ENCODE assay signal across 20 cellular contexts in genomic region chr11:23988381-23989006, GRCh38.
DNase-seq lines count a peak whose midpoint lies in the region; ATAC-seq, FAIRE-seq and TF ChIP-seq lines count a peak whose summit lies in the region.
"Had no signal": no experiment of that assay in that cellular context is flagged by ENCODE, and none has a peak within 500 bp of the region (broad histone marks: within the 10 kb centered on the region; RNA-seq: fewer than 3 reads in every experiment).

No MANE protein-coding gene starts in this region.

- no peaks in the 10 kb centered on the region for H3K79me2 ChIP-seq in GM23338 (replicated peaks; ENCODE audit: insufficient read depth)

- no peaks in the 10 kb centered on the region for H3K36me3 Mint-ChIP-seq in GM23338 (ENCODE audit: low read depth)

- no peak overlapping the region for H3K4me3 ChIP-seq in GM23338
- no peak overlapping the region for H3K4me3 ChIP-seq in fibroblast of the aortic adventitia (ENCODE audit: low read depth, low read length)
- H3K4me3 ChIP-seq: MG63 had no signal

- H3K27ac Mint-ChIP-seq in GM23338 = no peak overlapping the region
- H3K27ac Mint-ChIP-seq: CD8-positive, alpha-beta memory T cell; stimulated activated naive CD8-positive, alpha-beta T cell treated with anti-CD3 and anti-CD28 coated beads, Interleukin-15, amount 100 ng/mL, for 72 hours had no signal

- no peaks in the 10 kb centered on the region; the same call in 2 of the 3 replicates for H3K4me1 Mint-ChIP-seq in GM23338
- H3K4me1 Mint-ChIP-seq: CD8-positive, alpha-beta memory T cell; stimulated activated naive CD8-positive, alpha-beta T cell treated with anti-CD3 and anti-CD28 coated beads, Interleukin-15, amount 100 ng/mL, for 72 hours had no signal

- no peak overlapping the region for H3K4me2 ChIP-seq in GM23338

- no peak overlapping the region for H3K27ac ChIP-seq in GM23338 (ENCODE audit: low read depth)

- DNase-seq in GM23338 (ENCODE audit: low spot score) = no peak
- DNase-seq in SW480 (ENCODE audit: low spot score) = peak; percentile 8
- DNase-seq in fibroblast of the aortic adventitia (ENCODE audit: low read depth) = peak; percentile 36
- peak; percentile 40 for DNase-seq in urothelium cell line (ENCODE audit: low spot score)
- DNase-seq in RPMI8226 = no peak
- no peak for DNase-seq in AML-193 (lab: John Stamatoyannopoulos, UW)
- DNase-seq in NCI-H2081 (lab: John Stamatoyannopoulos, UW) = no peak
- DNase-seq: activated CD4-positive, alpha-beta T cell treated with anti-CD3 and anti-CD28 coated beads for 1 hour; activated CD8-positive, alpha-beta memory T cell treated with anti-CD3 and anti-CD28 coated beads, Interleukin-2, amount 50 U/mL, for 48 hours; activated naive CD4-positive, alpha-beta T cell treated with anti-CD3 and anti-CD28 coated beads, Interleukin-2, amount 50 U/mL, for 16 hours; CD8-positive, alpha-beta memory T cell; central memory CD4-positive, alpha-beta T cell; GF-D8; glutamatergic neuron; MG63; NCI-H2107; occipital lobe; stimulated activated CD4-positive, alpha-beta T cell treated with anti-CD3 and anti-CD28 coated beads, Interleukin-12 subunit alpha, Interleukin-12 subunit beta, amount 100 ng/mL, for 4 hours; stimulated activated naive CD8-positive, alpha-beta T cell treated with anti-CD3 and anti-CD28 coated beads, Interleukin-15, amount 100 ng/mL, for 72 hours had no signal

- TF ChIP-seq CTCF in GM23338 (conservative IDR thresholded peaks at IDR 0.05; ENCODE audit: low read depth in 2 of 2) (no peak), fibroblast of the aortic adventitia (IDR thresholded peaks at IDR 0.05; ENCODE audit: insufficient read depth, low read length) (no peak)

- no peaks in the 10 kb centered on the region for H3F3A ChIP-seq in GM23338 (replicated peaks; ENCODE audit: low read depth)

- H4K20me1 ChIP-seq in GM23338 (replicated peaks; ENCODE audit: insufficient read depth) = no peaks in the 10 kb centered on the region

- H3K27me3 Mint-ChIP-seq in GM23338 (ENCODE audit: insufficient read depth, low read depth, poor library complexity) = no peaks in the 10 kb centered on the region
- H3K27me3 Mint-ChIP-seq: CD8-positive, alpha-beta memory T cell; stimulated activated naive CD8-positive, alpha-beta T cell treated with anti-CD3 and anti-CD28 coated beads, Interleukin-15, amount 100 ng/mL, for 72 hours had no signal

- peak overlapping the region; percentile 57; the same call in 1 of the 2 replicates for H2AFZ ChIP-seq in GM23338

- H3K9me3 Mint-ChIP-seq in GM23338 = no peaks in the 10 kb centered on the region

- H3K4me1 ChIP-seq in GM23338 (ENCODE audit: insufficient read depth) = no peaks in the 10 kb centered on the region

- H3K4me3 Mint-ChIP-seq in GM23338 = no peak overlapping the region
- H3K4me3 Mint-ChIP-seq: CD8-positive, alpha-beta memory T cell; stimulated activated naive CD8-positive, alpha-beta T cell treated with anti-CD3 and anti-CD28 coated beads, Interleukin-15, amount 100 ng/mL, for 72 hours had no signal

- no peak for ATAC-seq in GM23338
- ATAC-seq: stimulated activated naive CD8-positive, alpha-beta T cell treated with anti-CD3 and anti-CD28 coated beads, Interleukin-15, amount 100 ng/mL, for 72 hours had no signal

- H3K36me3 ChIP-seq in GM23338 (ENCODE audit: insufficient read depth) = no peaks in the 10 kb centered on the region
- H3K36me3 ChIP-seq: MG63 had no signal

- no peaks in the 10 kb centered on the region for H3K9me2 ChIP-seq in GM23338 (ENCODE audit: insufficient read depth)

- FAIRE-seq in urothelium cell line (lab: Jason Lieb, UNC) = no peak
- FAIRE-seq: keratinocyte had no signal

- no peaks in the 10 kb centered on the region for H3K27me3 ChIP-seq in GM23338 (ENCODE audit: insufficient read depth)
- H3K27me3 ChIP-seq: MG63 had no signal

TF ChIP-seq in GM23338, 12 proteins besides CTCF, POLR2A, EP300 and RAD21:
- TF ChIP-seq ZNF462 (CRISPR knock-in tag; IDR thresholded peaks at IDR 0.05) = no peak
- no peak for TF ChIP-seq CREB1 (CRISPR knock-in tag; IDR thresholded peaks at IDR 0.05; ENCODE audit: low read depth)
- no peak for TF ChIP-seq ZNF331 (CRISPR knock-in tag; IDR thresholded peaks at IDR 0.05; ENCODE audit: low read depth)
- no peak for TF ChIP-seq ETS1 (IDR thresholded peaks at IDR 0.05)
- TF ChIP-seq NANOG (IDR thresholded peaks at IDR 0.05; ENCODE audit: borderline replicate concordance) = no peak
- TF ChIP-seq JUNB (IDR thresholded peaks at IDR 0.05; ENCODE audit: unreplicated experiment) = no peak
- TF ChIP-seq EZH2 (IDR thresholded peaks at IDR 0.05; ENCODE audit: low read depth, unreplicated experiment) = no peak
- TF ChIP-seq POLR2AphosphoS5 (IDR thresholded peaks at IDR 0.05; ENCODE audit: low read depth) = no peak
- TF ChIP-seq EZH2phosphoT487 (IDR thresholded peaks at IDR 0.05; ENCODE audit: unreplicated experiment) = no peak
- no peak for TF ChIP-seq STAT1 (IDR thresholded peaks at IDR 0.05; ENCODE audit: unreplicated experiment)

Comparison
In these comparisons a context has a peak if more than half of its experiments do, and no peak if none do; other contexts are left out.
1. DNase-seq: peak in SW480 (single experiment), fibroblast of the aortic adventitia (single experiment) and urothelium cell line (single experiment); none in GM23338 (single experiment), RPMI8226 (single experiment), AML-193 (0 of 2) and NCI-H2081 (0 of 2).